ENCODE assay signal across 2 cellular contexts in genomic region chr6:4342407-4343137, GRCh38.
TF ChIP-seq lines count a peak whose summit lies in the region.

No MANE protein-coding gene starts in this region.

TF ChIP-seq in IMR-90, 13 proteins besides CTCF, POLR2A, EP300 and RAD21:
- TF ChIP-seq RFX5 (IDR thresholded peaks at IDR 0.05; ENCODE audit: low read depth, low read length) (no peak), USF2 (IDR thresholded peaks at IDR 0.05; ENCODE audit: low read depth, low read length) (no peak), CHD1 (IDR thresholded peaks at IDR 0.05; ENCODE audit: low read depth, low read length) (no peak), MXI1 (IDR thresholded peaks at IDR 0.05; ENCODE audit: borderline replicate concordance, low read depth, low read length) (no peak), MAFK (IDR thresholded peaks at IDR 0.05; ENCODE audit: low read depth, low read length) (no peak), BHLHE40 (IDR thresholded peaks at IDR 0.05; ENCODE audit: low read depth, low read length) (no peak), SMC3 (IDR thresholded peaks at IDR 0.05; ENCODE audit: low read depth, low read length) (no peak), MAZ (IDR thresholded peaks at IDR 0.05; ENCODE audit: borderline replicate concordance, low read depth, low read length) (no peak), RCOR1 (IDR thresholded peaks at IDR 0.05; ENCODE audit: insufficient replicate concordance, low read length) (no peak), NFE2L2 (IDR thresholded peaks at IDR 0.05; ENCODE audit: low read depth, low read length) (no peak), CEBPB (IDR thresholded peaks at IDR 0.05; ENCODE audit: low read depth, low read length) (no peak), FOS (IDR thresholded peaks at IDR 0.05; ENCODE audit: low read depth, low read length) (no peak)
- TF ChIP-seq, protein P1, sequence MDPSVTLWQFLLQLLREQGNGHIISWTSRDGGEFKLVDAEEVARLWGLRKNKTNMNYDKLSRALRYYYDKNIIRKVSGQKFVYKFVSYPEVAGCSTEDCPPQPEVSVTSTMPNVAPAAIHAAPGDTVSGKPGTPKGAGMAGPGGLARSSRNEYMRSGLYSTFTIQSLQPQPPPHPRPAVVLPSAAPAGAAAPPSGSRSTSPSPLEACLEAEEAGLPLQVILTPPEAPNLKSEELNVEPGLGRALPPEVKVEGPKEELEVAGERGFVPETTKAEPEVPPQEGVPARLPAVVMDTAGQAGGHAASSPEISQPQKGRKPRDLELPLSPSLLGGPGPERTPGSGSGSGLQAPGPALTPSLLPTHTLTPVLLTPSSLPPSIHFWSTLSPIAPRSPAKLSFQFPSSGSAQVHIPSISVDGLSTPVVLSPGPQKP (IDR thresholded peaks at IDR 0.05; ENCODE audit: borderline replicate concordance, low read depth, low read length) = no peak

TF ChIP-seq in K562, 482 proteins besides CTCF, POLR2A, EP300 and RAD21:
- no peak for TF ChIP-seq CHD2 (IDR thresholded peaks at IDR 0.05; ENCODE audit: low read depth, low read length)
- TF ChIP-seq LEF1 (IDR thresholded peaks at IDR 0.05) = no peak
- TF ChIP-seq MAFG (tag; conservative IDR thresholded peaks at IDR 0.05) = peak; percentile 47
- peak; percentile 31; the same call in 1 of the 2 replicates for TF ChIP-seq NFE2 (IDR thresholded peaks at IDR 0.05; ENCODE audit: low read depth)
- peak; percentile 51; the same call in 1 of the 2 replicates for TF ChIP-seq C11orf30 (IDR thresholded peaks at IDR 0.05; ENCODE audit: low read depth)
- TF ChIP-seq ZNF316 (IDR thresholded peaks at IDR 0.05) = peak; percentile 43
- TF ChIP-seq ZNF77 (CRISPR knock-in tag; IDR thresholded peaks at IDR 0.05) = no peak
- no peak for TF ChIP-seq PTBP1 (IDR thresholded peaks at IDR 0.05; ENCODE audit: low read depth, low read length)
- no peak for TF ChIP-seq ZNF584 (CRISPR knock-in tag; IDR thresholded peaks at IDR 0.05; ENCODE audit: low read depth)
- TF ChIP-seq HLTF (IDR thresholded peaks at IDR 0.05) = no peak
- TF ChIP-seq, protein P2, sequence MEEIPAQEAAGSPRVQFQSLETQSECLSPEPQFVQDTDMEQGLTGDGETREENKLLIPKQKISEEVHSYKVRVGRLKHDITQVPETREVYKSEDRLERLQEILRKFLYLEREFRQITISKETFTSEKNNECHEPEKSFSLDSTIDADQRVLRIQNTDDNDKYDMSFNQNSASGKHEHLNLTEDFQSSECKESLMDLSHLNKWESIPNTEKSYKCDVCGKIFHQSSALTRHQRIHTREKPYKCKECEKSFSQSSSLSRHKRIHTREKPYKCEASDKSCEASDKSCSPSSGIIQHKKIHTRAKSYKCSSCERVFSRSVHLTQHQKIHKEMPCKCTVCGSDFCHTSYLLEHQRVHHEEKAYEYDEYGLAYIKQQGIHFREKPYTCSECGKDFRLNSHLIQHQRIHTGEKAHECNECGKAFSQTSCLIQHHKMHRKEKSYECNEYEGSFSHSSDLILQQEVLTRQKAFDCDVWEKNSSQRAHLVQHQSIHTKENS (CRISPR knock-in tag; IDR thresholded peaks at IDR 0.05) = no peak
- TF ChIP-seq SMARCA5 (IDR thresholded peaks at IDR 0.05) = no peak
- TF ChIP-seq, protein P3, sequence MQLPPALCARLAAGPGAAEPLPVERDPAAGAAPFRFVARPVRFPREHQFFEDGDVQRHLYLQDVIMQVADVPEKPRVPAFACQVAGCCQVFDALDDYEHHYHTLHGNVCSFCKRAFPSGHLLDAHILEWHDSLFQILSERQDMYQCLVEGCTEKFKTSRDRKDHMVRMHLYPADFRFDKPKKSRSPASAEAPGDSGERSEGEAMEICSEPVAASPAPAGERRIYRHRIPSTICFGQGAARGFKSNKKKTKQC (CRISPR knock-in tag; IDR thresholded peaks at IDR 0.05) = no peak
